Comparison of ENCODE assay signal across 29 cellular contexts in the genomic region with DNA sequence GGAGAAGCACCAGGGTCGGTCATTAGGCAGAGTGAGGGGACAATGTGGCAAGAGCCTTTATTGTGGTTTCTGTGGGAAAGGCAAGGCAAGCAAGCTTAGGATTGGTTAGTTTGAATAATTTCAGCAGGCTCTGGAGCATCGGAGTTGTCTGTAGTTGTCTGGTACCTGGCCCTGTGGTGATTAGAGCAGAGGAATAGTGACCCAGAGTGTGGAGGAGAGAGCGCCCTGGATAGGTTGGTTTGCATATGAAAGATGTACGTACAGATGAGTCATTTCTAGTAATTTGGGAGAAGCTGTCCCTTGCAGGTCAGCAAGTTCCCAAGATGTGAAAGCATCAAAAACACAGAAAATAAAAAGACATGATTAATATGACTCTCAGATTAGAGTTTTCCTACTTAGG.
"Had no signal": no experiment of that assay in that cellular context is flagged by ENCODE, and none has a peak within 500 bp of the region (broad histone marks: within the 10 kb centered on the region; RNA-seq: fewer than 3 reads in every experiment).

No MANE protein-coding gene starts in this region.

- H2AFZ ChIP-seq: hepatocyte had no signal

- H3K4me3 Mint-ChIP-seq: dendritic cell treated with granulocyte-macrophage colony-stimulating factor and Interleukin-4, amounts not matched to agents 40 ng/mL and 50 ng/mL, for 4 days; effector memory CD8-positive, alpha-beta T cell; endodermal cell had no signal

- H3K4me3 ChIP-seq: colonic mucosa, coronary artery, dorsolateral prefrontal cortex, esophagus muscularis mucosa, esophagus squamous epithelium, gastrocnemius medialis, gastroesophageal sphincter, heart left ventricle, heart right ventricle, hepatocyte had no signal

- H3K27ac ChIP-seq: colonic mucosa, coronary artery, dorsolateral prefrontal cortex, epithelial cell of prostate, esophagus muscularis mucosa, esophagus squamous epithelium, foreskin keratinocyte, gastrocnemius medialis, gastroesophageal sphincter, heart left ventricle, heart right ventricle, hepatocyte had no signal

- H3K79me2 ChIP-seq: hepatocyte had no signal

- H3K27me3 ChIP-seq: colonic mucosa, dorsolateral prefrontal cortex, esophagus muscularis mucosa, esophagus squamous epithelium, foreskin keratinocyte, gastrocnemius medialis, gastroesophageal sphincter, heart left ventricle, heart right ventricle, hepatocyte had no signal

- H3K9me3 ChIP-seq: colonic mucosa, gastrocnemius medialis had no signal

- FAIRE-seq: endometrium, endothelial cell of umbilical vein, frontal cortex had no signal

- H3K27ac Mint-ChIP-seq: dendritic cell treated with granulocyte-macrophage colony-stimulating factor and Interleukin-4, amounts not matched to agents 40 ng/mL and 50 ng/mL, for 4 days; effector memory CD8-positive, alpha-beta T cell; endodermal cell had no signal

- H3K9me3 Mint-ChIP-seq: dendritic cell treated with granulocyte-macrophage colony-stimulating factor and Interleukin-4, amounts not matched to agents 40 ng/mL and 50 ng/mL, for 4 days; effector memory CD8-positive, alpha-beta T cell had no signal

- H3K27me3 Mint-ChIP-seq: dendritic cell treated with granulocyte-macrophage colony-stimulating factor and Interleukin-4, amounts not matched to agents 40 ng/mL and 50 ng/mL, for 4 days; effector memory CD8-positive, alpha-beta T cell had no signal

- DNase-seq: colonic mucosa; cortex of kidney; dermis blood vessel endothelial cell; dorsolateral prefrontal cortex; effector CD4-positive, alpha-beta T cell; effector CD8-positive, alpha-beta T cell; effector memory CD4-positive, alpha-beta T cell; effector memory CD8-positive, alpha-beta T cell; endodermal cell; erythroblast; esophagus squamous epithelium; foreskin fibroblast; foreskin keratinocyte; foreskin melanocyte; gastrocnemius medialis; glutamatergic neuron; head of caudate nucleus; heart left ventricle; heart right ventricle had no signal

- H3K4me2 ChIP-seq: hepatocyte had no signal

- ATAC-seq: effector memory CD8-positive, alpha-beta T cell; esophagus mucosa; foreskin keratinocyte; gastrocnemius medialis; gastroesophageal sphincter; heart left ventricle; heart right ventricle had no signal

- H3K4me1 ChIP-seq: colonic mucosa, esophagus muscularis mucosa, esophagus squamous epithelium, foreskin keratinocyte, gastrocnemius medialis, gastroesophageal sphincter, heart left ventricle, heart right ventricle had no signal

- H3K36me3 ChIP-seq: colonic mucosa, esophagus muscularis mucosa, esophagus squamous epithelium, gastrocnemius medialis, gastroesophageal sphincter, heart left ventricle, heart right ventricle had no signal
